In genomic region chr7:111852081-111852480, GRCh38 we compare ENCODE assay signal across 32 cellular contexts.
"Had no signal": no experiment of that assay in that cellular context is flagged by ENCODE, and none has a peak within 500 bp of the region (broad histone marks: within the 10 kb centered on the region; RNA-seq: fewer than 3 reads in every experiment).

No MANE protein-coding gene starts in this region.

- H3K36me3 Mint-ChIP-seq: activated CD4-positive, alpha-beta memory T cell treated with anti-CD3 and anti-CD28 coated beads for 36 hours; activated CD8-positive, alpha-beta memory T cell treated with anti-CD3 and anti-CD28 coated beads, Interleukin-2, amount 10 ng/mL, durations not matched to agents 7 days and 5 days; activated naive CD4-positive, alpha-beta T cell treated with anti-CD3 and anti-CD28 coated beads, Interleukin-2, amount 10 ng/mL, durations not matched to agents 7 days and 5 days; activated naive CD8-positive, alpha-beta T cell treated with anti-CD3 and anti-CD28 coated beads, Interleukin-2, amount 10 ng/mL, durations not matched to agents 7 days and 5 days had no signal

- H3K27me3 Mint-ChIP-seq: activated CD4-positive, alpha-beta memory T cell treated with anti-CD3 and anti-CD28 coated beads for 36 hours; brain had no signal

- H3K27me3 ChIP-seq: ascending aorta, breast epithelium, colonic mucosa, foreskin keratinocyte, gastrocnemius medialis, heart left ventricle had no signal

- DNase-seq: activated CD4-positive, alpha-beta memory T cell treated with anti-CD3 and anti-CD28 coated beads for 36 hours; activated CD4-positive, alpha-beta T cell treated with anti-CD3 and anti-CD28 coated beads for 36 hours; activated CD4-positive, alpha-beta T cell treated with anti-CD3 and anti-CD28 coated beads, Interleukin-2, amount 10 ng/mL, durations not matched to agents 24 days and 14 days; activated CD4-positive, CD25-positive, alpha-beta regulatory T cell; activated CD4-positive, CD25-positive, alpha-beta regulatory T cell treated with anti-CD3 and anti-CD28 coated beads, Interleukin-2, amount 50 U/mL, for 72 hours; activated CD8-positive, alpha-beta memory T cell treated with anti-CD3 and anti-CD28 coated beads, Interleukin-2, amount 10 ng/mL, durations not matched to agents 7 days and 5 days; activated CD8-positive, alpha-beta memory T cell treated with anti-CD3 and anti-CD28 coated beads, Interleukin-2, amount 50 U/mL, for 4 hours; activated CD8-positive, alpha-beta T cell treated with anti-CD3 and anti-CD28 coated beads, Interleukin-2, amount 10 ng/mL, durations not matched to agents 7 days and 5 days; activated gamma-delta T cell; activated naive CD4-positive, alpha-beta T cell; activated naive CD4-positive, alpha-beta T cell treated with anti-CD3 and anti-CD28 coated beads, Interleukin-2, amount 10 ng/mL, durations not matched to agents 7 days and 5 days; activated naive CD8-positive, alpha-beta T cell treated with anti-CD3 and anti-CD28 coated beads, Interleukin-2, amount 10 ng/mL, durations not matched to agents 7 days and 5 days; activated T-cell treated with anti-CD3 and anti-CD28 coated beads, Interleukin-2, amount 50 U/mL, for 24 hours; activated T-cell treated with anti-CD3 and anti-CD28 coated beads, Interleukin-2, amount 50 U/mL, for 72 hours; central memory CD4-positive, alpha-beta T cell; cerebellar nuclear complex; colonic mucosa; effector CD8-positive, alpha-beta T cell; foreskin keratinocyte; gastrocnemius medialis; glutamatergic neuron; heart left ventricle; T-helper 17 cell; T1000; WERI-Rb-1 had no signal

- H3K4me3 ChIP-seq: ascending aorta, breast epithelium, cardiac muscle cell, colonic mucosa, gastrocnemius medialis, heart left ventricle had no signal

- H3K9me3 ChIP-seq: ascending aorta, breast epithelium, colonic mucosa, gastrocnemius medialis, heart left ventricle had no signal

- H3K27ac ChIP-seq: ascending aorta, breast epithelium, cardiac muscle cell, colonic mucosa, foreskin keratinocyte, gastrocnemius medialis, heart left ventricle, WERI-Rb-1 had no signal

- H3K4me1 Mint-ChIP-seq: activated CD4-positive, alpha-beta T cell treated with anti-CD3 and anti-CD28 coated beads for 36 hours; activated CD4-positive, alpha-beta T cell treated with anti-CD3 and anti-CD28 coated beads, Interleukin-2, amount 10 ng/mL, durations not matched to agents 24 days and 14 days; activated CD8-positive, alpha-beta memory T cell treated with anti-CD3 and anti-CD28 coated beads, Interleukin-2, amount 10 ng/mL, durations not matched to agents 7 days and 5 days; activated naive CD4-positive, alpha-beta T cell treated with anti-CD3 and anti-CD28 coated beads, Interleukin-2, amount 10 ng/mL, durations not matched to agents 7 days and 5 days; activated naive CD8-positive, alpha-beta T cell treated with anti-CD3 and anti-CD28 coated beads, Interleukin-2, amount 10 ng/mL, durations not matched to agents 7 days and 5 days; T-helper 17 cell had no signal

- ATAC-seq: activated CD4-positive, alpha-beta T cell treated with anti-CD3 and anti-CD28 coated beads for 36 hours; activated CD8-positive, alpha-beta memory T cell treated with anti-CD3 and anti-CD28 coated beads, Interleukin-2, amount 10 ng/mL, durations not matched to agents 7 days and 5 days; activated CD8-positive, alpha-beta T cell treated with anti-CD3 and anti-CD28 coated beads, Interleukin-2, amount 10 ng/mL, durations not matched to agents 7 days and 5 days; activated naive CD4-positive, alpha-beta T cell treated with anti-CD3 and anti-CD28 coated beads, Interleukin-2, amount 50 U/mL, for 72 hours; activated T-cell treated with anti-CD3 and anti-CD28 coated beads, Interleukin-2, amount 50 U/mL, for 72 hours; esophagus mucosa; foreskin keratinocyte; gastrocnemius medialis; heart left ventricle; T-helper 17 cell had no signal

- H3K9me3 Mint-ChIP-seq: activated CD4-positive, alpha-beta memory T cell treated with anti-CD3 and anti-CD28 coated beads for 36 hours; activated naive CD4-positive, alpha-beta T cell treated with anti-CD3 and anti-CD28 coated beads, Interleukin-2, amount 10 ng/mL, durations not matched to agents 7 days and 5 days; T-helper 2 cell treated with Interferon-gamma antibody and Interleukin-4, amounts not matched to agents 5 μg/mL and 100 μg/mL, for 36 hours had no signal

- H3K27ac Mint-ChIP-seq: activated CD4-positive, alpha-beta memory T cell treated with anti-CD3 and anti-CD28 coated beads for 36 hours; activated CD4-positive, alpha-beta T cell treated with anti-CD3 and anti-CD28 coated beads for 36 hours; activated CD4-positive, alpha-beta T cell treated with anti-CD3 and anti-CD28 coated beads, Interleukin-2, amount 10 ng/mL, durations not matched to agents 24 days and 14 days; activated CD8-positive, alpha-beta memory T cell treated with anti-CD3 and anti-CD28 coated beads, Interleukin-2, amount 10 ng/mL, durations not matched to agents 7 days and 5 days; activated CD8-positive, alpha-beta T cell treated with anti-CD3 and anti-CD28 coated beads, Interleukin-2, amount 10 ng/mL, durations not matched to agents 7 days and 5 days; activated naive CD4-positive, alpha-beta T cell treated with anti-CD3 and anti-CD28 coated beads, Interleukin-2, amount 10 ng/mL, durations not matched to agents 7 days and 5 days; activated naive CD4-positive, alpha-beta T cell treated with anti-CD3 and anti-CD28 coated beads, Interleukin-2, amount 50 U/mL, for 72 hours; activated naive CD8-positive, alpha-beta T cell treated with anti-CD3 and anti-CD28 coated beads, Interleukin-2, amount 10 ng/mL, durations not matched to agents 7 days and 5 days; activated T-cell treated with anti-CD3 and anti-CD28 coated beads, Interleukin-2, amount 50 U/mL, for 24 hours; activated T-cell treated with anti-CD3 and anti-CD28 coated beads, Interleukin-2, amount 50 U/mL, for 72 hours; brain; T-helper 17 cell; T-helper 2 cell treated with Interferon-gamma antibody and Interleukin-4, amounts not matched to agents 5 μg/mL and 100 μg/mL, for 36 hours had no signal

- H3K4me3 Mint-ChIP-seq: activated CD4-positive, alpha-beta memory T cell treated with anti-CD3 and anti-CD28 coated beads for 36 hours; activated CD4-positive, alpha-beta T cell treated with anti-CD3 and anti-CD28 coated beads for 36 hours; activated CD4-positive, alpha-beta T cell treated with anti-CD3 and anti-CD28 coated beads, Interleukin-2, amount 10 ng/mL, durations not matched to agents 24 days and 14 days; activated CD8-positive, alpha-beta memory T cell treated with anti-CD3 and anti-CD28 coated beads, Interleukin-2, amount 10 ng/mL, durations not matched to agents 7 days and 5 days; activated CD8-positive, alpha-beta T cell treated with anti-CD3 and anti-CD28 coated beads, Interleukin-2, amount 10 ng/mL, durations not matched to agents 7 days and 5 days; activated naive CD4-positive, alpha-beta T cell treated with anti-CD3 and anti-CD28 coated beads, Interleukin-2, amount 10 ng/mL, durations not matched to agents 7 days and 5 days; activated naive CD8-positive, alpha-beta T cell treated with anti-CD3 and anti-CD28 coated beads, Interleukin-2, amount 10 ng/mL, durations not matched to agents 7 days and 5 days; activated T-cell treated with anti-CD3 and anti-CD28 coated beads, Interleukin-2, amount 50 U/mL, for 24 hours; activated T-cell treated with anti-CD3 and anti-CD28 coated beads, Interleukin-2, amount 50 U/mL, for 72 hours; brain; T-helper 17 cell; T-helper 2 cell treated with Interferon-gamma antibody and Interleukin-4, amounts not matched to agents 5 μg/mL and 100 μg/mL, for 36 hours had no signal

- H3K4me1 ChIP-seq: ascending aorta, breast epithelium, foreskin keratinocyte, gastrocnemius medialis had no signal

- H3K36me3 ChIP-seq: ascending aorta, breast epithelium, cardiac muscle cell, colonic mucosa, gastrocnemius medialis, WERI-Rb-1 had no signal
